In genomic region chr3:55639886-55640765, GRCh38 we compare ENCODE assay signal across 25 cellular contexts.
DNase-seq lines count a peak whose midpoint lies in the region; ATAC-seq, FAIRE-seq and TF ChIP-seq lines count a peak whose summit lies in the region.
"Had no signal": no experiment of that assay in that cellular context is flagged by ENCODE, and none has a peak within 500 bp of the region (broad histone marks: within the 10 kb centered on the region; RNA-seq: fewer than 3 reads in every experiment).

No MANE protein-coding gene starts in this region.

- peaks cover 13% of the 10 kb centered on the region; the same call in 1 of the 2 replicates for H3K9me2 ChIP-seq in GM23338 (ENCODE audit: insufficient read depth)

- H4K20me1 ChIP-seq in GM23338 (replicated peaks; ENCODE audit: insufficient read depth), result no peaks in the 10 kb centered on the region
- H4K20me1 ChIP-seq: BLaER1 had no signal

- FAIRE-seq in RCC 7860 (lab: Jason Lieb, UNC), result no peak
- FAIRE-seq: HTR-8/SVneo had no signal

- no peaks in the 10 kb centered on the region for H3K9me3 Mint-ChIP-seq in GM23338
- H3K9me3 Mint-ChIP-seq: activated B cell treated with CpG ODN at 0.5 μM for 24 hours had no signal

- TF ChIP-seq CTCF in GM23338 (conservative IDR thresholded peaks at IDR 0.05; ENCODE audit: low read depth in 2 of 2) (no peak), foreskin keratinocyte (conservative IDR thresholded peaks at IDR 0.05) (no peak)

- no peak overlapping the region for H3K4me3 ChIP-seq in GM23338
- H3K4me3 ChIP-seq: BLaER1, skin epidermis had no signal

- H3K27ac Mint-ChIP-seq in GM23338, result no peak overlapping the region
- H3K27ac Mint-ChIP-seq: activated B cell treated with CpG ODN at 0.5 μM for 24 hours; activated T-cell treated with anti-CD3 and anti-CD28 coated beads, Interleukin-2, amount 50 U/mL, for 72 hours; stimulated activated naive B cell treated with anti-CD40 and anti-IgM and Interleukin-4, amounts not matched to agents 10 μg/mL and 1 μg/mL and 100 μg/mL, for 72 hours had no signal

- no peaks in the 10 kb centered on the region for H3K36me3 ChIP-seq in GM23338 (ENCODE audit: insufficient read depth)
- H3K36me3 ChIP-seq: BLaER1 had no signal

- DNase-seq in GM23338 (ENCODE audit: low spot score) (no peak), NCI-H226 (peak; percentile 53), amniotic epithelial cell (ENCODE audit: low read depth) (peak; percentile 90), foreskin keratinocyte (peak; percentile 87 to 93), RCC 7860 (ENCODE audit: low spot score) (no peak), middle frontal gyrus (ENCODE audit: extremely low spot score, low spot score) (no peak), NCI-H128 (lab: John Stamatoyannopoulos, UW; ENCODE audit: unreplicated experiment) (no peak)
- DNase-seq: activated B cell treated with CpG ODN at 0.5 μM for 24 hours; activated naive CD4-positive, alpha-beta T cell treated with Interleukin-2 at 50 U/mL for 16 hours; activated T-cell treated with anti-CD3 and anti-CD28 coated beads, Interleukin-2, amount 50 U/mL, for 72 hours; amniotic stem cell; Caco-2; mesenchymal stem cell; NCI-H1092 treated with DMSO at 0.1 percent for 48 hours; NCI-H1930; NCI-H526; SHP77 treated with DMSO at 0.1 percent for 48 hours; stimulated activated naive B cell treated with anti-CD40 and anti-IgM and Interleukin-4, amounts not matched to agents 10 μg/mL and 1 μg/mL and 100 μg/mL, for 72 hours had no signal

- H3K79me2 ChIP-seq in GM23338 (replicated peaks; ENCODE audit: insufficient read depth), result no peaks in the 10 kb centered on the region

- H3F3A ChIP-seq in GM23338 (replicated peaks; ENCODE audit: low read depth), result no peaks in the 10 kb centered on the region

- H2AFZ ChIP-seq in GM23338, result no peak overlapping the region

- peaks cover 15% of the 10 kb centered on the region for H3K4me1 ChIP-seq in GM23338 (ENCODE audit: insufficient read depth)
- peaks cover 22% of the 10 kb centered on the region for H3K4me1 ChIP-seq in foreskin keratinocyte
- H3K4me1 ChIP-seq: Caco-2 had no signal

- peak; percentile 70 for ATAC-seq in GM23338
- peak; percentile 82 for ATAC-seq in foreskin keratinocyte
- ATAC-seq in HG03108 (IDR thresholded peaks at IDR 0.05; ENCODE audit: unreplicated experiment), result no peak
- ATAC-seq: HCT116; left lobe of liver; Panc1; stimulated activated naive B cell treated with anti-CD40 and anti-IgM and Interleukin-4, amounts not matched to agents 10 μg/mL and 1 μg/mL and 100 μg/mL, for 72 hours had no signal

- H3K4me2 ChIP-seq in GM23338, result 0 out of 2 replicates have a peak overlapping the region, but pooled peaks have one; percentile 16
- H3K4me2 ChIP-seq: BLaER1 had no signal

- peaks cover 2% of the 10 kb centered on the region for H3K27me3 Mint-ChIP-seq in GM23338 (ENCODE audit: insufficient read depth, low read depth, poor library complexity)
- H3K27me3 Mint-ChIP-seq: activated B cell treated with CpG ODN at 0.5 μM for 24 hours; stimulated activated naive B cell treated with anti-CD40 and anti-IgM and Interleukin-4, amounts not matched to agents 10 μg/mL and 1 μg/mL and 100 μg/mL, for 72 hours had no signal

- H3K4me1 Mint-ChIP-seq in GM23338, result peaks cover 19% of the 10 kb centered on the region
- H3K4me1 Mint-ChIP-seq: activated B cell treated with CpG ODN at 0.5 μM for 24 hours; stimulated activated naive B cell treated with anti-CD40 and anti-IgM and Interleukin-4, amounts not matched to agents 10 μg/mL and 1 μg/mL and 100 μg/mL, for 72 hours had no signal

- H3K27ac ChIP-seq in GM23338 (ENCODE audit: low read depth) (no peak overlapping the region), foreskin keratinocyte (no peak overlapping the region)
- H3K27ac ChIP-seq: BLaER1 had no signal

- no peaks in the 10 kb centered on the region for H3K27me3 ChIP-seq in GM23338 (ENCODE audit: insufficient read depth)
- H3K27me3 ChIP-seq in foreskin keratinocyte, result no peaks in the 10 kb centered on the region
- H3K27me3 ChIP-seq: BLaER1 had no signal

- H3K4me3 Mint-ChIP-seq in GM23338, result no peak overlapping the region
- H3K4me3 Mint-ChIP-seq: activated B cell treated with CpG ODN at 0.5 μM for 24 hours; stimulated activated naive B cell treated with anti-CD40 and anti-IgM and Interleukin-4, amounts not matched to agents 10 μg/mL and 1 μg/mL and 100 μg/mL, for 72 hours had no signal

- no peaks in the 10 kb centered on the region for H3K36me3 Mint-ChIP-seq in GM23338 (ENCODE audit: low read depth)
- H3K36me3 Mint-ChIP-seq: stimulated activated naive B cell treated with anti-CD40 and anti-IgM and Interleukin-4, amounts not matched to agents 10 μg/mL and 1 μg/mL and 100 μg/mL, for 72 hours had no signal

TF ChIP-seq in GM23338, 12 proteins besides CTCF, POLR2A, EP300 and RAD21:
- TF ChIP-seq REST (IDR thresholded peaks at IDR 0.05; ENCODE audit: unreplicated experiment), result no peak
TF ChIP-seq in GM23338: peak in this region for 0.

Comparison
In these comparisons a context has a peak if more than half of its experiments do, and no peak if none do; other contexts are left out.
1. DNase-seq: peak in NCI-H226 (single experiment), amniotic epithelial cell (single experiment) and foreskin keratinocyte (2 of 2); none in GM23338 (single experiment), RCC 7860 (single experiment), middle frontal gyrus (single experiment) and NCI-H128 (single experiment).